13 cellular contexts compared by ENCODE assay signal in the genomic region with DNA sequence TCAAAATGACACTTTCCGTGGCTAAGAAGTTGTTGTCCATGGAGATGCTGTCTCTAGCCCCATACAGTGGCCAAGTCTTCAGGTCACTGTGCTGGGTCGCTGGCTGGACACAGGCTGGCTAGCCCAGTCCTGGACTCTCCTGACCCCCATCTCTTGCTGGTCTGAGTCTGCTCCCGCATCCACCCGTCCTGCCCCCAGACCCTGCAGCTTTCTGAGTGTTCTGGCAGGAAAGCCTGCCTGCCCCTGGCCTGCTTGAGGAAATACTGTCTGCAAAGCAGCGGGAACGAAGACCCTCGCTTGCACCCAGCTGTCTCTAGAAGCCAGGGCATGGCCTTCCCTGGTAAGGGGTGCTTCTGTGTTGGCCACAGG. TPM values are rescaled to one million over a fixed set of nuclear protein-coding genes. Genes with fewer than 3 reads are reported as not detected.
A peak's percentile ranks its signal among the peaks of the same experiment; 100 is the strongest.
DNase-seq lines count a peak whose midpoint lies in the region; ATAC-seq, FAIRE-seq and TF ChIP-seq lines count a peak whose summit lies in the region.
"Had no signal": no experiment of that assay in that cellular context is flagged by ENCODE, and none has a peak within 500 bp of the region (broad histone marks: within the 10 kb centered on the region; RNA-seq: fewer than 3 reads in every experiment).

No MANE protein-coding gene starts in this region.

- no peaks in the 10 kb centered on the region for H3K36me3 Mint-ChIP-seq in naive B cell

- no peaks in the 10 kb centered on the region for H3K9me3 Mint-ChIP-seq in naive B cell

- H3K9me3 ChIP-seq in right atrium auricular region = no peaks in the 10 kb centered on the region

- peaks cover 37 to 65% (median 55%) of the 10 kb centered on the region in 3 donors for H3K4me1 Mint-ChIP-seq in naive B cell

- no peaks in the 10 kb centered on the region for H3K36me3 ChIP-seq in right atrium auricular region

- H3K4me3 Mint-ChIP-seq in naive B cell = peak overlapping the region; percentile 79 to 94 (median 90)

- no peak for FAIRE-seq in GM19239 (lab: Jason Lieb, UNC)

- H3K27ac ChIP-seq in right atrium auricular region = peak overlapping the region; percentile 47 to 55
- peak overlapping the region; percentile 57 to 76 for H3K27ac ChIP-seq in coronary artery
- H3K27ac ChIP-seq in foreskin keratinocyte = no peak overlapping the region

- H3K4me1 ChIP-seq in right atrium auricular region (peaks cover 0 to 16% of the 10 kb centered on the region in 2 donors), foreskin keratinocyte (peaks cover 5% of the 10 kb centered on the region)

- H3K4me3 ChIP-seq in right atrium auricular region (peak overlapping the region; percentile 46 to 56), coronary artery (peak overlapping the region; percentile 78)

- H3K27me3 ChIP-seq in right atrium auricular region (no peaks in the 10 kb centered on the region), foreskin keratinocyte (peaks cover 25% of the 10 kb centered on the region)

- H3K27me3 Mint-ChIP-seq in naive B cell = peaks cover 0 to 19% (median 15%) of the 10 kb centered on the region in 3 donors

- TF ChIP-seq CTCF in right atrium auricular region (IDR thresholded peaks at IDR 0.05) (no peak), coronary artery (IDR thresholded peaks at IDR 0.05) (no peak), foreskin keratinocyte (conservative IDR thresholded peaks at IDR 0.05) (no peak)

- DNase-seq in right atrium auricular region (ENCODE audit: low spot score) (peak; percentile 53), left cardiac atrium (no peak), coronary artery (ENCODE audit: low spot score) (peak; percentile 69), naive B cell (no peak), GM19239 (ENCODE audit: insufficient read length, low spot score) (no peak), foreskin keratinocyte (no peak)
- DNase-seq in stimulated activated CD8-positive, alpha-beta memory T cell treated with anti-CD3 and anti-CD28 coated beads, Interleukin-4, amount 100 ng/mL, for 48 hours = no peak
- no peak for DNase-seq in stimulated activated CD4-positive, alpha-beta T cell treated with anti-CD3 and anti-CD28 coated beads, Interleukin-4, amount 100 ng/mL, for 24 hours
- DNase-seq: activated CD4-positive, alpha-beta T cell treated with anti-CD3 and anti-CD28 coated beads for 48 hours; activated naive CD4-positive, alpha-beta T cell treated with anti-CD3 and anti-CD28 coated beads, Interleukin-2, amount 50 U/mL, for 16 hours; NCI-H187; stimulated activated CD4-positive, alpha-beta T cell treated with anti-CD3 and anti-CD28 coated beads, Interleukin-15, amount 100 ng/mL, for 24 hours had no signal

- H3K27ac Mint-ChIP-seq in naive B cell = peak overlapping the region in 1 of 6 donors; percentile 19

- ATAC-seq in left cardiac atrium (no peak), naive B cell (ENCODE audit: low read depth in 2 of 2) (no peak), foreskin keratinocyte (no peak)
- ATAC-seq: esophagus mucosa had no signal

- intact Hi-C loops in left cardiac atrium (cut with DNase I) = no loop called here

RNA-seq across cellular contexts. Expression of a gene that starts 0.8 kb away (rescaled TPM):
- 1 to 10 TPM; 1.8 to 5.7 TPM for total RNA-seq in right atrium auricular region
- total RNA-seq in left cardiac atrium = 1 to 10 TPM; 4.7 to 6.0 TPM
- 1 to 10 TPM; 2.8 to 9.2 (median 5.8) TPM for polyA plus RNA-seq in naive B cell (ENCODE audit: low read depth in 6 of 6)
- total RNA-seq in foreskin keratinocyte = 5.2 and 7.1 TPM in 2 replicates
- 6.1 and 7.1 TPM in 2 replicates for polyA plus RNA-seq in foreskin keratinocyte

Comparison
In these comparisons a context has a peak if more than half of its experiments do, and no peak if none do; other contexts are left out.
1. DNase-seq: peak in right atrium auricular region (single experiment) and coronary artery (single experiment); none in left cardiac atrium (single experiment), naive B cell (single experiment), GM19239 (single experiment), foreskin keratinocyte (0 of 2), stimulated activated CD8-positive, alpha-beta memory T cell treated with anti-CD3 and anti-CD28 coated beads, Interleukin-4, amount 100 ng/mL, for 48 hours (single experiment) and stimulated activated CD4-positive, alpha-beta T cell treated with anti-CD3 and anti-CD28 coated beads, Interleukin-4, amount 100 ng/mL, for 24 hours (single experiment).